Comparison of ENCODE assay signal across 11 cellular contexts in genomic region chr17:79850571-79851460, GRCh38. TPM values are rescaled to one million over a fixed set of nuclear protein-coding genes. Genes with fewer than 3 reads are reported as not detected.
A peak's percentile ranks its signal among the peaks of the same experiment; 100 is the strongest.
DNase-seq lines count a peak whose midpoint lies in the region; TF ChIP-seq lines count a peak whose summit lies in the region.
"Had no signal": no experiment of that assay in that cellular context is flagged by ENCODE, and none has a peak within 500 bp of the region (broad histone marks: within the 10 kb centered on the region; RNA-seq: fewer than 3 reads in every experiment).

No MANE protein-coding gene starts in this region.

- no peak overlapping the region for H3K18ac ChIP-seq in mesendoderm (ENCODE audit: low read length)

- H2AK5ac ChIP-seq in mesendoderm (ENCODE audit: low read length) = no peak overlapping the region

- no peak overlapping the region for H2BK15ac ChIP-seq in mesendoderm (replicated peaks; ENCODE audit: low read depth)

- H3K79me2 ChIP-seq in mesendoderm (ENCODE audit: control insufficient read depth, insufficient read depth, low read length) = no peaks in the 10 kb centered on the region

- H4K8ac ChIP-seq in mesendoderm (ENCODE audit: low read depth, low read length) = no peak overlapping the region

- no peak overlapping the region for H3K23ac ChIP-seq in mesendoderm (ENCODE audit: low read length)

- H3K4me1 ChIP-seq in mesendoderm (ENCODE audit: control insufficient read depth, low read depth, low read length) = no peaks in the 10 kb centered on the region

- H3K9ac ChIP-seq in mesendoderm (ENCODE audit: low read length) = no peak overlapping the region

- H4K5ac ChIP-seq in mesendoderm (ENCODE audit: low read length) = no peak overlapping the region

- H3K4me3 ChIP-seq in mesendoderm (ENCODE audit: low read length) (no peak overlapping the region), dorsolateral prefrontal cortex (no peak overlapping the region)
- H3K4me3 ChIP-seq: heart left ventricle, testis had no signal

- H2BK120ac ChIP-seq in mesendoderm (ENCODE audit: low read depth, low read length) = no peak overlapping the region

- no peaks in the 10 kb centered on the region for H3K36me3 ChIP-seq in mesendoderm (ENCODE audit: control insufficient read depth, insufficient read depth, low read length)
- H3K36me3 ChIP-seq: heart left ventricle had no signal

- WGBS in mesendoderm (ENCODE audit: extremely low coverage, insufficient coverage, low lambda C conversion rate) = no CpG with 5 or more reads among the region's 18 CpGs

- H3K79me1 ChIP-seq in mesendoderm (ENCODE audit: low read length) = no peaks in the 10 kb centered on the region

- no peak overlapping the region for H3K56ac ChIP-seq in mesendoderm (ENCODE audit: low read length)

- peaks cover 30% of the 10 kb centered on the region for H3K27me3 Mint-ChIP-seq in progenitor cell of endocrine pancreas

- H3K36me3 Mint-ChIP-seq in progenitor cell of endocrine pancreas (ENCODE audit: insufficient read depth) = no peaks in the 10 kb centered on the region

- no peak overlapping the region for H3K4ac ChIP-seq in mesendoderm (ENCODE audit: low read depth, low read length)

- H3K27me3 ChIP-seq in mesendoderm (ENCODE audit: insufficient read depth, low read length, poor library complexity) = peaks cover 3% of the 10 kb centered on the region
- peaks cover 0 to 19% (median 0%) of the 10 kb centered on the region in 45 donors for H3K27me3 ChIP-seq in dorsolateral prefrontal cortex
- H3K27me3 ChIP-seq: testis had no signal

- intact Hi-C loops in dorsolateral prefrontal cortex (cut with DNase I) = no loop called here

- H3K27ac ChIP-seq in mesendoderm (ENCODE audit: low read depth, low read length) = no peak overlapping the region
- H3K27ac ChIP-seq in dorsolateral prefrontal cortex = no peak overlapping the region
- H3K27ac ChIP-seq: heart left ventricle, testis had no signal

- no peak for TF ChIP-seq CTCF in dorsolateral prefrontal cortex (IDR thresholded peaks at IDR 0.05 in 54 of 56, conservative IDR thresholded peaks at IDR 0.05 in 2 of 56; ENCODE audit: low read depth in 1 of 56, partially characterized antibody in 56 of 56)
- no peak for TF ChIP-seq CTCF in progenitor cell of endocrine pancreas (IDR thresholded peaks at IDR 0.05; ENCODE audit: unreplicated experiment)

- H3K9me3 Mint-ChIP-seq in progenitor cell of endocrine pancreas (ENCODE audit: low read depth) = no peaks in the 10 kb centered on the region

- H3K27ac Mint-ChIP-seq in progenitor cell of endocrine pancreas = no peak overlapping the region

- no peak overlapping the region for H2BK5ac ChIP-seq in mesendoderm (ENCODE audit: low read length)

- H3K4me3 Mint-ChIP-seq in progenitor cell of endocrine pancreas (ENCODE audit: low read depth) = no peak overlapping the region

- H3K4me2 ChIP-seq in mesendoderm (ENCODE audit: low read length) = no peak overlapping the region

- DNase-seq in Daoy (ENCODE audit: low read depth) = peak; percentile 94
- DNase-seq in HS-27A (ENCODE audit: low read depth) = peak; percentile 64
- peak; percentile 26 for DNase-seq in amniotic stem cell (lab: John Stamatoyannopoulos, UW)
- peak; percentile 70 for DNase-seq in mesendoderm
- DNase-seq in dorsolateral prefrontal cortex = no peak
- DNase-seq in activated gamma-delta T cell treated with Interleukin-2 at 50 U/mL for 16 hours = no peak
- DNase-seq in DMS153 treated with DMSO at 0.1 percent for 48 hours (lab: John Stamatoyannopoulos, UW; ENCODE audit: unreplicated experiment) = no peak
- no peak for DNase-seq in progenitor cell of endocrine pancreas (ENCODE audit: low spot score, unreplicated experiment)
- DNase-seq: activated CD4-positive, alpha-beta T cell treated with anti-CD3 and anti-CD28 coated beads for 1 hour; testis had no signal

- H3K4me1 Mint-ChIP-seq in progenitor cell of endocrine pancreas (ENCODE audit: low read depth) = peaks cover 11% of the 10 kb centered on the region

RNA-seq across cellular contexts. Expression of gene CBX4, which starts 11.6 kb away (rescaled TPM):
- total RNA-seq in Daoy (2014; rRNA removed; shearing (Covaris generic)) = 16.7 and 16.8 TPM in 2 replicates
- 3.7 TPM for polyA plus RNA-seq in mesendoderm (2013, experiment 1 of 2)
- polyA plus RNA-seq in mesendoderm (2013, experiment 2 of 2) = 3.6 TPM
- 10 to 100 TPM; 26.4 to 54.9 (median 35.9) TPM for total RNA-seq in dorsolateral prefrontal cortex
- total RNA-seq in progenitor cell of endocrine pancreas = 22.8 and 24.2 TPM in 2 replicates

RNA-seq across cellular contexts. Expression of gene CBX8, which starts 53.9 kb away (rescaled TPM):
- 4.5 and 4.9 TPM in 2 replicates for total RNA-seq in Daoy (2014; rRNA removed; shearing (Covaris generic))
- 0.17 TPM for polyA plus RNA-seq in mesendoderm (2013, experiment 1 of 2)
- 0.34 TPM for polyA plus RNA-seq in mesendoderm (2013, experiment 2 of 2)
- 10 to 100 TPM in 2 of 120 experiments, 1 to 10 TPM in 118; 1.5 to 10.3 (median 5.0) TPM for total RNA-seq in dorsolateral prefrontal cortex
- total RNA-seq in progenitor cell of endocrine pancreas = 21.7 and 23.1 TPM in 2 replicates

Comparison
In these comparisons a context has a peak if more than half of its experiments do, and no peak if none do; other contexts are left out.
1. DNase-seq: peak in Daoy (single experiment), HS-27A (single experiment), amniotic stem cell (single experiment) and mesendoderm (single experiment); none in dorsolateral prefrontal cortex (0 of 10), activated gamma-delta T cell treated with Interleukin-2 at 50 U/mL for 16 hours (single experiment), DMS153 treated with DMSO at 0.1 percent for 48 hours (single experiment) and progenitor cell of endocrine pancreas (single experiment).